ENCODE assay signal across 16 cellular contexts in genomic region chr14:79896009-79896408, GRCh38.
"Had no signal": no experiment of that assay in that cellular context is flagged by ENCODE, and none has a peak within 500 bp of the region (broad histone marks: within the 10 kb centered on the region; RNA-seq: fewer than 3 reads in every experiment).

No MANE protein-coding gene starts in this region.

- H3K4me1 ChIP-seq: heart left ventricle, right atrium auricular region, upper lobe of left lung had no signal

- H3K4me3 Mint-ChIP-seq: activated CD4-positive, alpha-beta memory T cell treated with anti-CD3 and anti-CD28 coated beads, Interleukin-2, amount 10 ng/mL, durations not matched to agents 7 days and 5 days; activated naive CD8-positive, alpha-beta T cell treated with anti-CD3 and anti-CD28 coated beads, Interleukin-2, amount 50 U/mL, for 24 hours; activated T-cell treated with anti-CD3 and anti-CD28 coated beads, Interleukin-2, amount 50 U/mL, for 72 hours had no signal

- H3K4me3 ChIP-seq: heart left ventricle, right atrium auricular region, suprapubic skin, upper lobe of left lung had no signal

- H3K36me3 ChIP-seq: heart left ventricle, right atrium auricular region, suprapubic skin, upper lobe of left lung had no signal

- H3K4me1 Mint-ChIP-seq: activated CD4-positive, alpha-beta memory T cell treated with anti-CD3 and anti-CD28 coated beads, Interleukin-2, amount 10 ng/mL, durations not matched to agents 7 days and 5 days; activated naive CD8-positive, alpha-beta T cell treated with anti-CD3 and anti-CD28 coated beads, Interleukin-2, amount 50 U/mL, for 24 hours had no signal

- ATAC-seq: activated naive CD8-positive, alpha-beta T cell treated with anti-CD3 and anti-CD28 coated beads, Interleukin-2, amount 50 U/mL, for 24 hours; activated T-cell treated with anti-CD3 and anti-CD28 coated beads, Interleukin-2, amount 50 U/mL, for 72 hours; heart left ventricle had no signal

- H3K9me3 ChIP-seq: heart left ventricle, right atrium auricular region, suprapubic skin, upper lobe of left lung had no signal

- DNase-seq: activated CD4-positive, alpha-beta memory T cell treated with anti-CD3 and anti-CD28 coated beads, Interleukin-2, amount 10 ng/mL, durations not matched to agents 7 days and 5 days; activated naive CD8-positive, alpha-beta T cell treated with anti-CD3 and anti-CD28 coated beads, Interleukin-2, amount 50 U/mL, for 24 hours; activated T-cell treated with anti-CD3 and anti-CD28 coated beads, Interleukin-2, amount 50 U/mL, for 72 hours; central memory CD4-positive, alpha-beta T cell; cortex of kidney; effector memory CD4-positive, alpha-beta T cell; heart left ventricle; islet precursor cell; posterior cingulate gyrus; stimulated activated CD4-positive, alpha-beta T cell treated with anti-CD3 and anti-CD28 coated beads, Interleukin-2, amount 100 ng/mL, for 24 hours; stimulated activated naive CD4-positive, alpha-beta T cell; upper lobe of left lung had no signal

- H3K27me3 Mint-ChIP-seq: activated CD4-positive, alpha-beta memory T cell treated with anti-CD3 and anti-CD28 coated beads, Interleukin-2, amount 10 ng/mL, durations not matched to agents 7 days and 5 days; activated naive CD8-positive, alpha-beta T cell treated with anti-CD3 and anti-CD28 coated beads, Interleukin-2, amount 50 U/mL, for 24 hours had no signal

- H3K27ac Mint-ChIP-seq: activated CD4-positive, alpha-beta memory T cell treated with anti-CD3 and anti-CD28 coated beads, Interleukin-2, amount 10 ng/mL, durations not matched to agents 7 days and 5 days; activated naive CD8-positive, alpha-beta T cell treated with anti-CD3 and anti-CD28 coated beads, Interleukin-2, amount 50 U/mL, for 24 hours; activated T-cell treated with anti-CD3 and anti-CD28 coated beads, Interleukin-2, amount 50 U/mL, for 72 hours had no signal

- H3K27me3 ChIP-seq: heart left ventricle, right atrium auricular region, suprapubic skin, upper lobe of left lung had no signal

- H3K27ac ChIP-seq: epithelial cell of prostate, heart left ventricle, right atrium auricular region, suprapubic skin, upper lobe of left lung, VCaP had no signal
